Comparison of ENCODE assay signal across 8 cellular contexts in the genomic region with DNA sequence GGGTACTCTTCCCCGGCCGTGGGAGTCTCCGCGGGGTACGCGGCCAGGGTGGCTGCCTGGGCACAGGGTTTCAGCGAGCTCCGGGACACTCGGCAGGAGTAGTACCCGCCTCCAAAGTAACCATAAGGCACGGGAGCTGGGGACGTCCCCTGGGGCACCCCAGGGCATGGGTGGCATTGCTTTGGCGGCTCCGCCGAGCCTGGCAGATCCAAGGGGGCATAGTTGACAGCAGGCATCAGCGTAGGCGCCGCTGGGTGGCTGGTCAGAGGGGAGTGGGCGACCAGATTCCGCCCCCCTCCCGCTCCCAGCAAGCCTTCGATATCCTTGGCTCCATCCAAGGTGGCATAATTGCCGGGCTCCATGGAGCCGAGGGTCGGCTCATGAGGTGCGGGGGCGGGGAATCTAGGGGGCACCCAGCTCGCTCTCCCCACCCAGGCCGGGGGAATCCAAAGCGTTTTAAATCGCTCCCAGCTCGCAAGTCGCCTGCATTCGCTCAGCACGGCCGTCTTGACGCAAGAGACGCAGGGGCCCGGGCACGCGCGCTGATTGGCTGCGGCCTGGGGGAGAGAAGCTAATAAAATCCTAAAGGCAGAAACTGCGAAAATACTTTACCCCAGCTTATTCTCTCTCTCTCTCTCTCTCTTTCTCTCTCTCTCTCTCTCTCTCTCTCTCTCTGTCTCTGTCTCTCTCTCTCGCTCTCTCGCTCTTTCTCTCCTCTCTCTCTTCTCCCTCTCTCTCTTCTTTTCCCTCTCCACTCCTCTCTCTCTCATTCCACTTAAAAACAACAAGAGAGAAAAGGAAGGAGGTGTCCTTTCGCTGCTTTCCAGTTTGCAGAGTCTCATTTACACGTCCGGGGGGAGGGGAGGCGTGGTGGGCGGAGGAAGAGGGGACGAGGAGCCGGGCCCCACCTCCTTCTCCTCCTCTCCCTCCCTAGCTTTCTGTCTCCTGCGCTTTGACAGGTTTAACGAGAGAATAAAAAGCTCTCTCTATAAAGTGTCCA. TPM values are rescaled to one million over a fixed set of nuclear protein-coding genes. Genes with fewer than 3 reads are reported as not detected.
DNase-seq lines count a peak whose midpoint lies in the region; ATAC-seq, FAIRE-seq and TF ChIP-seq lines count a peak whose summit lies in the region.

A gene (minus strand): TSS at position 519 of the 1,000 bp plus-strand sequence. CDS start 157 bp downstream, at position 362.

- no peaks in the 10 kb centered on the region for H3K9me3 ChIP-seq in lower lobe of right lung

- peaks cover 26% of the 10 kb centered on the region for H3K4me1 ChIP-seq in lower lobe of right lung

- peaks cover 63% of the 10 kb centered on the region for H3K27me3 Mint-ChIP-seq in activated naive CD8-positive, alpha-beta T cell

- H3K27ac ChIP-seq in lower lobe of right lung = no peak within 1 kb of the TSS
- H3K27ac ChIP-seq in dorsolateral prefrontal cortex = no peak within 1 kb of the TSS

- DNase-seq in GM04504 (ENCODE audit: low read depth) (peak; percentile 49), NCI-H345 treated with DMSO at 0.1 percent for 48 hours (lab: John Stamatoyannopoulos, UW; ENCODE audit: unreplicated experiment) (peak; percentile 35), lower lobe of right lung (no peak), urothelium cell line (ENCODE audit: low spot score) (peak; percentile 88), dorsolateral prefrontal cortex (no peak)

- peak within 1 kb of the TSS; percentile 66 for H3K4me3 Mint-ChIP-seq in activated naive CD8-positive, alpha-beta T cell

- intact Hi-C loops in lower lobe of right lung (cut with DNase I) = no loop called here
- intact Hi-C loops in dorsolateral prefrontal cortex (cut with DNase I) = no loop called here

- H3K4me3 ChIP-seq in lower lobe of right lung (peak within 1 kb of the TSS; percentile 24), dorsolateral prefrontal cortex (peak within 1 kb of the TSS in 7 of 59 donors; percentile 11 to 41 (median 22))

- TF ChIP-seq CTCF in lower lobe of right lung (IDR thresholded peaks at IDR 0.05) (no peak), dorsolateral prefrontal cortex (IDR thresholded peaks at IDR 0.05 in 54 of 56, conservative IDR thresholded peaks at IDR 0.05 in 2 of 56; ENCODE audit: low read depth in 1 of 56, partially characterized antibody in 56 of 56) (no peak)

- H3K36me3 ChIP-seq in lower lobe of right lung = no peaks in the 10 kb centered on the region

- ATAC-seq in lower lobe of right lung (no peak), GM18520 (IDR thresholded peaks at IDR 0.05; ENCODE audit: unreplicated experiment) (no peak), HG02981 (IDR thresholded peaks at IDR 0.05; ENCODE audit: unreplicated experiment) (no peak)

- no peaks in the 10 kb centered on the region for H3K36me3 Mint-ChIP-seq in activated naive CD8-positive, alpha-beta T cell

- no peak within 1 kb of the TSS for H3K27ac Mint-ChIP-seq in activated naive CD8-positive, alpha-beta T cell

- H3K9me3 Mint-ChIP-seq in activated naive CD8-positive, alpha-beta T cell (ENCODE audit: low read depth) = no peaks in the 10 kb centered on the region

- H3K27me3 ChIP-seq in lower lobe of right lung (ENCODE audit: low read depth) (peaks cover 98% of the 10 kb centered on the region), dorsolateral prefrontal cortex (peaks cover 30 to 100% (median 99%) of the 10 kb centered on the region in 45 donors)

- peak; percentile 9 for FAIRE-seq in urothelium cell line (lab: Jason Lieb, UNC)

- H3K4me1 Mint-ChIP-seq in activated naive CD8-positive, alpha-beta T cell (ENCODE audit: low read depth) = peaks cover 53% of the 10 kb centered on the region

RNA-seq across cellular contexts. Expression of the gene that starts here (rescaled TPM):
- total RNA-seq in lower lobe of right lung = not detected
- total RNA-seq in dorsolateral prefrontal cortex = not detected

Comparison
In these comparisons a context has a peak if more than half of its experiments do, and no peak if none do; other contexts are left out.
1. DNase-seq: peak in GM04504 (single experiment), NCI-H345 treated with DMSO at 0.1 percent for 48 hours (single experiment) and urothelium cell line (single experiment); none in lower lobe of right lung (single experiment) and dorsolateral prefrontal cortex (0 of 10).